8 cellular contexts compared by ENCODE assay signal in the genomic region with DNA sequence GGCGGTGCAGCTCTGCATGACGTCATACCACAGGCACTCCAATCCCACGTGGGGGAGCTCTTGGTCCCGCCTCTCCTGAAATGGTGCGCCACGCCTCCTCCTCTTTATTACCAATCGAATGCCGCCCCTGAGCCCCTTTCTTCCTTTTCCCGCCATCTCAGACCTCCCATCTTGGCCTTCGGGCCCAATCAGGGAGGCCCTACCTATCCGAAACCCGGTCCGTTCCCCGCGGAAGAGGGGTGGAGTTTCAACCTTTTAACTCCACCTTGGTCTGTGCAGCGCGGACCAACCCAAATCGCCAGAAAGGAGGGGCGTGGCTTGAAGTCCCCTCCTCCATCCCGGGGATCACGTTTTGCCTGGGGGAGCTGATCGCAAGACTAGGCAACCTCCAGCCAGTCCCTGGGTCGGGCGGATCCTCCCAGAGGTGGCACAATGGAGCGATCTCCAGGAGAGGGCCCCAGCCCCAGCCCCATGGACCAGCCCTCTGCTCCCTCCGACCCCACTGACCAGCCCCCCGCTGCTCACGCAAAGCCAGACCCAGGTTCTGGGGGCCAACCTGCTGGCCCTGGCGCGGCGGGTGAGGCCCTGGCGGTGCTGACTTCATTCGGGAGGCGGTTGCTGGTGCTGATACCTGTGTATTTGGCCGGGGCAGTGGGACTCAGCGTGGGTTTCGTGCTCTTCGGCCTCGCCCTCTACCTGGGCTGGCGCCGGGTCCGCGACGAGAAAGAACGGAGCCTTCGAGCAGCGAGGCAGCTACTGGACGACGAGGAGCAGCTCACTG. TPM values are rescaled to one million over a fixed set of nuclear protein-coding genes. Genes with fewer than 3 reads are reported as not detected.
DNase-seq lines count a peak whose midpoint lies in the region; ATAC-seq and TF ChIP-seq lines count a peak whose summit lies in the region.

TSS of gene ESYT1 (plus strand) at position 380 of the 781 bp plus-strand sequence. CDS start at position 433, 53 bp downstream.

- peak within 1 kb of the TSS; percentile 91 for H3K4me3 Mint-ChIP-seq in activated T-cell treated with anti-CD3 and anti-CD28 coated beads, Interleukin-2, amount 50 U/mL, for 24 hours

- H3K36me3 ChIP-seq in mucosa of rectum (ENCODE audit: control insufficient read depth in 2 of 2, insufficient read depth in 2 of 2, low read length in 2 of 2), result peaks cover 22 to 29% of the 10 kb centered on the region in 2 donors

- in situ Hi-C loops in KBM-7 (cut with MboI; ENCODE audit: low pct_unique_long_range_greater_than_20kb, low sequenced_read_pairs), result no loop called here

- H3K4me3 ChIP-seq in mucosa of rectum (ENCODE audit: low read length in 2 of 2), result peak within 1 kb of the TSS; percentile 92 to 97

- peak within 1 kb of the TSS; percentile 98 for H3K27ac Mint-ChIP-seq in activated T-cell treated with anti-CD3 and anti-CD28 coated beads, Interleukin-2, amount 50 U/mL, for 24 hours

- H3K9me3 ChIP-seq in mucosa of rectum (ENCODE audit: control insufficient read depth in 2 of 2, low read length in 2 of 2), result no peaks in the 10 kb centered on the region

- DNase-seq in DMS153 treated with DMSO at 0.1 percent for 48 hours (lab: John Stamatoyannopoulos, UW; ENCODE audit: unreplicated experiment), result peak; percentile 98
- peak; percentile 100 for DNase-seq in KBM-7
- DNase-seq in activated T-cell treated with anti-CD3 and anti-CD28 coated beads, Interleukin-2, amount 50 U/mL, for 24 hours, result peak; percentile 93
- peak; percentile 99 to 100 for DNase-seq in erythroblast (lab: John Stamatoyannopoulos, UW)
- DNase-seq in stimulated activated CD8-positive, alpha-beta memory T cell treated with anti-CD3 and anti-CD28 coated beads, Interleukin-4, amount 100 ng/mL, for 48 hours, result peak; percentile 96

- peak within 1 kb of the TSS; percentile 86 to 93 for H3K27ac ChIP-seq in mucosa of rectum (ENCODE audit: low read depth in 2 of 2, low read length in 2 of 2)

- no peaks in the 10 kb centered on the region for H3K9me3 Mint-ChIP-seq in activated T-cell treated with anti-CD3 and anti-CD28 coated beads, Interleukin-2, amount 50 U/mL, for 24 hours

- H3K27me3 Mint-ChIP-seq in activated T-cell treated with anti-CD3 and anti-CD28 coated beads, Interleukin-2, amount 50 U/mL, for 24 hours, result no peaks in the 10 kb centered on the region

- H3K27me3 ChIP-seq in mucosa of rectum (ENCODE audit: control insufficient read depth in 2 of 2, insufficient read depth in 2 of 2, low read length in 2 of 2), result no peaks in the 10 kb centered on the region

- H3K36me3 Mint-ChIP-seq in activated T-cell treated with anti-CD3 and anti-CD28 coated beads, Interleukin-2, amount 50 U/mL, for 24 hours (ENCODE audit: low read depth), result peaks cover 57% of the 10 kb centered on the region

- peaks cover 27 to 34% of the 10 kb centered on the region in 2 donors for H3K4me1 ChIP-seq in mucosa of rectum (ENCODE audit: control insufficient read depth in 2 of 2, insufficient read depth in 2 of 2, low read length in 2 of 2)

- H3K9ac ChIP-seq in mucosa of rectum (ENCODE audit: low read depth in 1 of 2, low read length in 2 of 2), result peak within 1 kb of the TSS; percentile 96 to 98

- TF ChIP-seq POLR2A in erythroblast (IDR thresholded peaks at IDR 0.05; ENCODE audit: low read length), result peak; percentile 93

- peak; percentile 80 for ATAC-seq in GM21717 (IDR thresholded peaks at IDR 0.05; ENCODE audit: unreplicated experiment)

- peaks cover 65% of the 10 kb centered on the region for H3K4me1 Mint-ChIP-seq in activated T-cell treated with anti-CD3 and anti-CD28 coated beads, Interleukin-2, amount 50 U/mL, for 24 hours (ENCODE audit: low read depth)

TF ChIP-seq in PFSK-1, 5 proteins besides CTCF, POLR2A, EP300 and RAD21:
- TF ChIP-seq POLR2AphosphoS5 (IDR thresholded peaks at IDR 0.05; ENCODE audit: low read depth, low read length) (peak; percentile 90), FOXP2 (optimal IDR thresholded peaks at IDR 0.05; ENCODE audit: borderline replicate concordance, extremely low read depth, extremely low read length, insufficient read depth) (no peak), TAF1 (IDR thresholded peaks at IDR 0.05; ENCODE audit: borderline replicate concordance, insufficient read depth, low read length) (peak; percentile 87; the same call in 1 of the 2 replicates), SIN3A (IDR thresholded peaks at IDR 0.05; ENCODE audit: borderline replicate concordance, insufficient read depth, low read length) (peak; percentile 20; the same call in 1 of the 2 replicates)
- TF ChIP-seq, protein P1, sequence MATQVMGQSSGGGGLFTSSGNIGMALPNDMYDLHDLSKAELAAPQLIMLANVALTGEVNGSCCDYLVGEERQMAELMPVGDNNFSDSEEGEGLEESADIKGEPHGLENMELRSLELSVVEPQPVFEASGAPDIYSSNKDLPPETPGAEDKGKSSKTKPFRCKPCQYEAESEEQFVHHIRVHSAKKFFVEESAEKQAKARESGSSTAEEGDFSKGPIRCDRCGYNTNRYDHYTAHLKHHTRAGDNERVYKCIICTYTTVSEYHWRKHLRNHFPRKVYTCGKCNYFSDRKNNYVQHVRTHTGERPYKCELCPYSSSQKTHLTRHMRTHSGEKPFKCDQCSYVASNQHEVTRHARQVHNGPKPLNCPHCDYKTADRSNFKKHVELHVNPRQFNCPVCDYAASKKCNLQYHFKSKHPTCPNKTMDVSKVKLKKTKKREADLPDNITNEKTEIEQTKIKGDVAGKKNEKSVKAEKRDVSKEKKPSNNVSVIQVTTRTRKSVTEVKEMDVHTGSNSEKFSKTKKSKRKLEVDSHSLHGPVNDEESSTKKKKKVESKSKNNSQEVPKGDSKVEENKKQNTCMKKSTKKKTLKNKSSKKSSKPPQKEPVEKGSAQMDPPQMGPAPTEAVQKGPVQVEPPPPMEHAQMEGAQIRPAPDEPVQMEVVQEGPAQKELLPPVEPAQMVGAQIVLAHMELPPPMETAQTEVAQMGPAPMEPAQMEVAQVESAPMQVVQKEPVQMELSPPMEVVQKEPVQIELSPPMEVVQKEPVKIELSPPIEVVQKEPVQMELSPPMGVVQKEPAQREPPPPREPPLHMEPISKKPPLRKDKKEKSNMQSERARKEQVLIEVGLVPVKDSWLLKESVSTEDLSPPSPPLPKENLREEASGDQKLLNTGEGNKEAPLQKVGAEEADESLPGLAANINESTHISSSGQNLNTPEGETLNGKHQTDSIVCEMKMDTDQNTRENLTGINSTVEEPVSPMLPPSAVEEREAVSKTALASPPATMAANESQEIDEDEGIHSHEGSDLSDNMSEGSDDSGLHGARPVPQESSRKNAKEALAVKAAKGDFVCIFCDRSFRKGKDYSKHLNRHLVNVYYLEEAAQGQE (IDR thresholded peaks at IDR 0.05; ENCODE audit: insufficient read depth in 1 of 2, low read depth in 2 of 2, low read length in 2 of 2), result peak in 1 of 2 experiments; percentile 31; a peak in 1 of 4 replicates

RNA-seq across cellular contexts. Expression of gene ESYT1, which starts in this region (rescaled TPM):
- 90.4 TPM for polyA plus RNA-seq in PFSK-1 (2012; ENCODE audit: insufficient read length, low read depth)

Comparison
In these comparisons a context has a peak if more than half of its experiments do, and no peak if none do; other contexts are left out.
1. Peak in every context shown above with its lines: DNase-seq, ATAC-seq, H3K4me3 ChIP-seq and H3K27ac ChIP-seq.